In the genomic region with DNA sequence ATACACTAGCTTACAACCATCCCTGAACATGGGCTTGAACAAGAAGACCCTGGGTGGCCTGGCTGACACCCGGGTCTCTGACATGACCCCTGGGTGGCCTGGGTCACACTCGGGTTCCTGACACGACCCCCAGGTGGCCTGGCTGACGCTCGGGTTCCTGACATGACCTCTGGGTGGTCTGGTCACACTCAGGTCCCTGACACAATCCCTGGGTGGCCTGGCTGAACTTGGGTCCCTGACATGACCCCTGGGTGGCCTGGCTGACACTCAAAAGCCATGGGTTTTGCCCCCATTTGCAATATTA, we compare ENCODE assay signal across 13 cellular contexts. TPM values are rescaled to one million over a fixed set of nuclear protein-coding genes. Genes with fewer than 3 reads are reported as not detected.
"Had no signal": no experiment of that assay in that cellular context is flagged by ENCODE, and none has a peak within 500 bp of the region (broad histone marks: within the 10 kb centered on the region; RNA-seq: fewer than 3 reads in every experiment).

No MANE protein-coding gene starts in this region.

- H3K27me3 ChIP-seq: transverse colon had no signal

- H3K9me3 ChIP-seq: transverse colon had no signal

- DNase-seq: activated CD4-positive, alpha-beta T cell treated with anti-CD3 and anti-CD28 coated beads for 36 hours; activated CD8-positive, alpha-beta memory T cell treated with anti-CD3 and anti-CD28 coated beads for 24 hours; activated effector memory CD4-positive, alpha-beta T cell treated with anti-CD3 and anti-CD28 coated beads, Interleukin-2, amount 50 U/mL, for 16 hours; cortex of kidney; effector CD8-positive, alpha-beta T cell; SHP77; stimulated activated CD4-positive, alpha-beta T cell treated with anti-CD3 and anti-CD28 coated beads, Interleukin-15, amount 100 ng/mL, for 24 hours; transverse colon; WERI-Rb-1 had no signal

- H3K4me3 ChIP-seq: transverse colon had no signal

- ATAC-seq: activated CD4-positive, alpha-beta T cell treated with anti-CD3 and anti-CD28 coated beads for 36 hours had no signal

- H3K4me3 Mint-ChIP-seq: activated CD4-positive, alpha-beta T cell treated with anti-CD3 and anti-CD28 coated beads for 36 hours had no signal

- H3K27me3 Mint-ChIP-seq: activated CD4-positive, alpha-beta T cell treated with anti-CD3 and anti-CD28 coated beads for 36 hours had no signal

- H3K27ac ChIP-seq: epithelial cell of prostate, transverse colon, WERI-Rb-1 had no signal

- H3K27ac Mint-ChIP-seq: activated CD4-positive, alpha-beta T cell treated with anti-CD3 and anti-CD28 coated beads for 36 hours had no signal

RNA-seq across cellular contexts. Expression of a gene that starts 38.0 kb away (rescaled TPM):
- total RNA-seq: activated CD4-positive, alpha-beta T cell treated with anti-CD3 and anti-CD28 coated beads for 36 hours; cardiac septum; lower leg skin; skeletal muscle tissue had no signal
